24 cellular contexts compared by ENCODE assay signal in genomic region chr11:94224078-94224477, GRCh38.
"Had no signal": no experiment of that assay in that cellular context is flagged by ENCODE, and none has a peak within 500 bp of the region (broad histone marks: within the 10 kb centered on the region; RNA-seq: fewer than 3 reads in every experiment).

No MANE protein-coding gene starts in this region.

- H3K27me3 ChIP-seq: ascending aorta, brain microvascular endothelial cell, gastrocnemius medialis, sigmoid colon, testis, vagina had no signal

- H3K4me3 ChIP-seq: ascending aorta, gastrocnemius medialis, sigmoid colon, testis, vagina had no signal

- DNase-seq: activated CD4-positive, alpha-beta memory T cell treated with anti-CD3 and anti-CD28 coated beads, Interleukin-2, amount 10 ng/mL, durations not matched to agents 7 days and 5 days; activated CD4-positive, alpha-beta T cell treated with anti-CD3 and anti-CD28 coated beads for 48 hours; activated CD4-positive, CD25-positive, alpha-beta regulatory T cell; activated effector memory CD4-positive, alpha-beta T cell treated with anti-CD3 and anti-CD28 coated beads, Interleukin-2, amount 50 U/mL, for 16 hours; activated naive CD4-positive, alpha-beta T cell treated with anti-CD3 and anti-CD28 coated beads, Interleukin-2, amount 50 U/mL, for 16 hours; activated naive CD8-positive, alpha-beta T cell treated with anti-CD3 and anti-CD28 coated beads, Interleukin-2, amount 50 U/mL, for 24 hours; activated T-cell treated with anti-CD3 and anti-CD28 coated beads, Interleukin-2, amount 50 U/mL, for 72 hours; brain microvascular endothelial cell; central memory CD4-positive, alpha-beta T cell; dermis blood vessel endothelial cell; effector CD8-positive, alpha-beta T cell; gastrocnemius medialis; hypothalamus; left ventricle myocardium superior; mammary epithelial cell; retina; sigmoid colon; stimulated activated CD4-positive, alpha-beta T cell treated with anti-CD3 and anti-CD28 coated beads, Interleukin-2, amount 100 ng/mL, for 48 hours; stimulated activated naive CD4-positive, alpha-beta T cell; T-helper 17 cell; testis; trophoblast cell had no signal

- H3K27ac ChIP-seq: ascending aorta, brain microvascular endothelial cell, gastrocnemius medialis, sigmoid colon, testis, vagina had no signal

- H3K4me1 ChIP-seq: ascending aorta, gastrocnemius medialis, sigmoid colon, testis, vagina had no signal

- H3K9me3 ChIP-seq: testis had no signal

- H3K36me3 ChIP-seq: ascending aorta, brain microvascular endothelial cell, gastrocnemius medialis, sigmoid colon, vagina had no signal
